Comparison of ENCODE assay signal across 25 cellular contexts in the genomic region with DNA sequence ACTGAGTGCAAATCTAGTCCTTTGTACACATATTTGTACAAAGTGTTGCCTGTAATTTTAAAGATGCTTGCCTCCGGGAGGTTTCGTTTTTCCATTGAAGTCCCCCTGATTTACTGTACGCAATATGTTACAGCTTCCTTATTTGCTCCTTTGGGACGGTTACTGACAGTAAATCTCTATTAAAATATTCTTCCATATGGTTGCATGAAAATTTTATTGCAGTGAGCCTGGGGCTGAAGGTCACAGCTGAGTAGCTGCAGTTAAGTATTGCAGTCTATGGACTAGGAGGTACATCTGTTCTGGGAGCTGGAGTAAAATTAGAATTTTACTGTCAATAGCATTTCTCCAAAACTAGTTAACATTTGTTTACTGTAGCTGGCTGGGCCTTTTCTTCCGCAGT.
DNase-seq lines count a peak whose midpoint lies in the region; ATAC-seq lines count a peak whose summit lies in the region.
"Had no signal": no experiment of that assay in that cellular context is flagged by ENCODE, and none has a peak within 500 bp of the region (broad histone marks: within the 10 kb centered on the region; RNA-seq: fewer than 3 reads in every experiment).

No MANE protein-coding gene starts in this region.

- no peaks in the 10 kb centered on the region; the same call in 1 of the 2 replicates for H3K9me3 ChIP-seq in Karpas-422 (ENCODE audit: low read length)
- H3K9me3 ChIP-seq: Caco-2, esophagus muscularis mucosa, ovary, SJSA1 had no signal

- no peaks in the 10 kb centered on the region; the same call in 1 of the 2 replicates for H3K36me3 ChIP-seq in Karpas-422 (ENCODE audit: insufficient read depth, low read length)
- H3K36me3 ChIP-seq: esophagus muscularis mucosa, ovary, SJSA1 had no signal

- no peak overlapping the region for H3K4me3 ChIP-seq in Karpas-422 (ENCODE audit: low read length)
- H3K4me3 ChIP-seq: esophagus muscularis mucosa, ovary, SJSA1, skin epidermis had no signal

- intact Hi-C loops in activated naive CD4-positive, alpha-beta T cell treated with anti-CD3 and anti-CD28 coated beads for 36 hours (cut with micrococcal nuclease), result no loop called here

- CTCF ChIA-PET in activated naive CD4-positive, alpha-beta T cell treated with anti-CD3 and anti-CD28 coated beads for 36 hours (lab: Charles Lee), result no interaction called here

- no peak overlapping the region for H3K4me3 Mint-ChIP-seq in activated naive CD4-positive, alpha-beta T cell treated with anti-CD3 and anti-CD28 coated beads for 36 hours
- H3K4me3 Mint-ChIP-seq: activated T-cell treated with anti-CD3 and anti-CD28 coated beads, Interleukin-2, amount 50 U/mL, for 24 hours; effector memory CD8-positive, alpha-beta T cell; stimulated activated naive B cell treated with anti-CD40 and anti-IgM and Interleukin-4, amounts not matched to agents 10 μg/mL and 1 μg/mL and 100 μg/mL, for 72 hours; WTC11 had no signal

- H3K27ac ChIP-seq in Karpas-422 (ENCODE audit: low read length) (no peak overlapping the region), epithelial cell of prostate (peak overlapping the region; percentile 74)
- H3K27ac ChIP-seq: esophagus muscularis mucosa, ovary, SJSA1, skin epidermis had no signal

- peak overlapping the region; percentile 17 for H3K4me2 ChIP-seq in Karpas-422 (ENCODE audit: low read depth, low read length, poor library complexity, severe bottlenecking)

- no peaks in the 10 kb centered on the region for H3K9me2 ChIP-seq in Karpas-422 (replicated peaks; ENCODE audit: insufficient read depth, low read length)

- ATAC-seq in GM21528 (IDR thresholded peaks at IDR 0.05; ENCODE audit: low FRiP score, unreplicated experiment), result no peak
- ATAC-seq: effector memory CD8-positive, alpha-beta T cell; stimulated activated naive B cell treated with anti-CD40 and anti-IgM and Interleukin-4, amounts not matched to agents 10 μg/mL and 1 μg/mL and 100 μg/mL, for 72 hours; WTC11 had no signal

- no peaks in the 10 kb centered on the region for H3K4me1 Mint-ChIP-seq in activated naive CD4-positive, alpha-beta T cell treated with anti-CD3 and anti-CD28 coated beads for 36 hours (ENCODE audit: low read depth)
- H3K4me1 Mint-ChIP-seq: stimulated activated naive B cell treated with anti-CD40 and anti-IgM and Interleukin-4, amounts not matched to agents 10 μg/mL and 1 μg/mL and 100 μg/mL, for 72 hours; WTC11 had no signal

- H4K20me1 ChIP-seq in Karpas-422 (ENCODE audit: insufficient read depth, low read depth, low read length), result no peaks in the 10 kb centered on the region

- DNase-seq in Karpas-422 (no peak), NCI-H524 treated with DMSO at 0.1 percent for 48 hours (lab: John Stamatoyannopoulos, UW) (peak; percentile 57), epithelial cell of prostate (ENCODE audit: low read depth, low spot score) (no peak), retina (peak; percentile 33), cerebellar cortex (ENCODE audit: low spot score) (no peak)
- no peak for DNase-seq in activated naive CD4-positive, alpha-beta T cell treated with anti-CD3 and anti-CD28 coated beads for 36 hours
- DNase-seq: activated gamma-delta T cell; activated T-cell treated with anti-CD3 and anti-CD28 coated beads, Interleukin-2, amount 50 U/mL, for 24 hours; C1 segment of cervical spinal cord; Caco-2; cortex of kidney; effector memory CD8-positive, alpha-beta T cell; foreskin melanocyte; mammary epithelial cell; MV-4-11; ovary; RPMI8226; stimulated activated naive B cell treated with anti-CD40 and anti-IgM and Interleukin-4, amounts not matched to agents 10 μg/mL and 1 μg/mL and 100 μg/mL, for 72 hours; substantia nigra; T1000 had no signal

- H3K27me3 Mint-ChIP-seq in activated naive CD4-positive, alpha-beta T cell treated with anti-CD3 and anti-CD28 coated beads for 36 hours (ENCODE audit: low read depth), result peaks cover 2% of the 10 kb centered on the region

- H3K79me2 ChIP-seq in Karpas-422 (ENCODE audit: low read length), result no peaks in the 10 kb centered on the region

- H2AFZ ChIP-seq in Karpas-422 (ENCODE audit: low read length), result no peak overlapping the region

- no peak overlapping the region for H3K27ac Mint-ChIP-seq in activated naive CD4-positive, alpha-beta T cell treated with anti-CD3 and anti-CD28 coated beads for 36 hours
- H3K27ac Mint-ChIP-seq: activated T-cell treated with anti-CD3 and anti-CD28 coated beads, Interleukin-2, amount 50 U/mL, for 24 hours; effector memory CD8-positive, alpha-beta T cell; stimulated activated naive B cell treated with anti-CD40 and anti-IgM and Interleukin-4, amounts not matched to agents 10 μg/mL and 1 μg/mL and 100 μg/mL, for 72 hours; WTC11 had no signal

- H3K27me3 ChIP-seq in Karpas-422 (ENCODE audit: low read length), result peaks cover 3% of the 10 kb centered on the region; the same call in 1 of the 2 replicates
- H3K27me3 ChIP-seq: esophagus muscularis mucosa, ovary, SJSA1 had no signal

- H3K36me3 Mint-ChIP-seq in activated naive CD4-positive, alpha-beta T cell treated with anti-CD3 and anti-CD28 coated beads for 36 hours (ENCODE audit: low read depth), result no peaks in the 10 kb centered on the region
- H3K36me3 Mint-ChIP-seq: stimulated activated naive B cell treated with anti-CD40 and anti-IgM and Interleukin-4, amounts not matched to agents 10 μg/mL and 1 μg/mL and 100 μg/mL, for 72 hours; WTC11 had no signal

- peaks cover 38% of the 10 kb centered on the region for H3K4me1 ChIP-seq in Karpas-422 (ENCODE audit: low read length)
- H3K4me1 ChIP-seq: Caco-2 had no signal

- H3K9me3 Mint-ChIP-seq in activated naive CD4-positive, alpha-beta T cell treated with anti-CD3 and anti-CD28 coated beads for 36 hours, result no peaks in the 10 kb centered on the region
- H3K9me3 Mint-ChIP-seq: activated T-cell treated with anti-CD3 and anti-CD28 coated beads, Interleukin-2, amount 50 U/mL, for 24 hours; stimulated activated naive B cell treated with anti-CD40 and anti-IgM and Interleukin-4, amounts not matched to agents 10 μg/mL and 1 μg/mL and 100 μg/mL, for 72 hours had no signal

- no peak overlapping the region for H3K9ac ChIP-seq in Karpas-422 (ENCODE audit: low read length)

Comparison
In these comparisons a context has a peak if more than half of its experiments do, and no peak if none do; other contexts are left out.
1. DNase-seq: peak in NCI-H524 treated with DMSO at 0.1 percent for 48 hours (single experiment) and retina (single experiment); none in Karpas-422 (single experiment), epithelial cell of prostate (single experiment), activated naive CD4-positive, alpha-beta T cell treated with anti-CD3 and anti-CD28 coated beads for 36 hours (single experiment) and cerebellar cortex (single experiment).